In genomic region chr4:22720091-22720490, GRCh38 we compare ENCODE assay signal across 21 cellular contexts. TPM values are rescaled to one million over a fixed set of nuclear protein-coding genes. Genes with fewer than 3 reads are reported as not detected.
DNase-seq lines count a peak whose midpoint lies in the region; ATAC-seq and TF ChIP-seq lines count a peak whose summit lies in the region.
"Had no signal": no experiment of that assay in that cellular context is flagged by ENCODE, and none has a peak within 500 bp of the region (broad histone marks: within the 10 kb centered on the region; RNA-seq: fewer than 3 reads in every experiment).

No MANE protein-coding gene starts in this region.

- H3K4me3 ChIP-seq in AG10803 (ENCODE audit: low read length) (no peak overlapping the region), mesenchymal stem cell (ENCODE audit: insufficient read depth in 1 of 2, low read depth in 1 of 2, low read length in 2 of 2) (no peak overlapping the region), transverse colon (no peak overlapping the region)
- H3K4me3 ChIP-seq: A549, PC-9, SJSA1 had no signal

- intact Hi-C loops in transverse colon (cut with DNase I; ENCODE audit: low total_unique reads) = no loop called here

- H3K4me1 ChIP-seq in mesenchymal stem cell (ENCODE audit: control insufficient read depth, insufficient read depth, low read depth, low read length) (no peaks in the 10 kb centered on the region), transverse colon (no peaks in the 10 kb centered on the region)
- H3K4me1 ChIP-seq: A549, SJSA1 had no signal

- H4K91ac ChIP-seq in mesenchymal stem cell (ENCODE audit: low read length) = no peak overlapping the region

- H2AK5ac ChIP-seq in mesenchymal stem cell (ENCODE audit: low read length, severe bottlenecking) = no peak overlapping the region

- H3K36me3 ChIP-seq in mesenchymal stem cell (ENCODE audit: control insufficient read depth in 1 of 2, insufficient read depth in 2 of 2, low read depth in 1 of 2, low read length in 2 of 2) (no peaks in the 10 kb centered on the region), transverse colon (no peaks in the 10 kb centered on the region)
- H3K36me3 ChIP-seq: SJSA1 had no signal

- H3K27ac ChIP-seq in mesenchymal stem cell (ENCODE audit: low read length, poor library complexity, severe bottlenecking) = no peak overlapping the region
- H3K27ac ChIP-seq in transverse colon = no peak overlapping the region
- H3K27ac ChIP-seq: A549, PC-9, SJSA1 had no signal

- no peak for TF ChIP-seq CTCF in AG10803 (conservative IDR thresholded peaks at IDR 0.05; ENCODE audit: low read length)
- no peak for TF ChIP-seq CTCF in transverse colon (IDR thresholded peaks at IDR 0.05)

- no peak overlapping the region for H3K14ac ChIP-seq in mesenchymal stem cell (ENCODE audit: low read length in 2 of 2)

- no peak overlapping the region for H2BK12ac ChIP-seq in mesenchymal stem cell (ENCODE audit: low read length in 2 of 2)

- no peak overlapping the region for H3K9ac ChIP-seq in mesenchymal stem cell (ENCODE audit: low read length)

- H3K4ac ChIP-seq in mesenchymal stem cell (ENCODE audit: low read depth in 1 of 2, low read length in 2 of 2) = no peak overlapping the region

- DNase-seq in AG10803 (ENCODE audit: low read depth) = peak; percentile 1
- DNase-seq in HS-5 (ENCODE audit: low read depth) = peak; percentile 3
- DNase-seq in astrocyte of the hippocampus (ENCODE audit: low read depth, low spot score) = peak; percentile 77
- peak; percentile 73 for DNase-seq in mesenchymal stem cell
- DNase-seq in NCI-H2196 (lab: John Stamatoyannopoulos, UW; ENCODE audit: unreplicated experiment) = no peak
- no peak for DNase-seq in transverse colon
- DNase-seq in NCI-H2171 (lab: John Stamatoyannopoulos, UW) = no peak
- DNase-seq: DMS 273 treated with DMSO at 0.1 percent for 48 hours, H9, KG1, NCI-H1048, NCI-H146, NCI-H2081, NCI-H510A treated with DMSO at 0.1 percent for 48 hours, NCI-H82, PC-9 had no signal

- no peaks in the 10 kb centered on the region for H3K79me1 ChIP-seq in mesenchymal stem cell (replicated peaks; ENCODE audit: low read length, poor library complexity, severe bottlenecking)

- TF ChIP-seq EP300 in transverse colon (IDR thresholded peaks at IDR 0.05; ENCODE audit: low read depth) = no peak

- ATAC-seq in HG03159 (IDR thresholded peaks at IDR 0.05; ENCODE audit: unreplicated experiment) = no peak
- ATAC-seq: A549 had no signal

- H2BK15ac ChIP-seq in mesenchymal stem cell (ENCODE audit: low read depth, poor library complexity, severe bottlenecking) = no peak overlapping the region

- TF ChIP-seq POLR2A in transverse colon (IDR thresholded peaks at IDR 0.05) = no peak

- 43% methylated on average over 1 of the region's 2 CpGs for WGBS in mesenchymal stem cell
- 76 to 89% methylated on average over 2 of the region's 2 CpGs for WGBS in transverse colon (ENCODE audit: low coverage in 1 of 2), 2 donors

- no peak overlapping the region for H2BK120ac ChIP-seq in mesenchymal stem cell (ENCODE audit: low read depth, low read length)

- H3K4me2 ChIP-seq in mesenchymal stem cell (ENCODE audit: low read length, poor library complexity, severe bottlenecking) = no peak overlapping the region
- H3K4me2 ChIP-seq: A549, PC-9 had no signal

- no peak overlapping the region for H3K18ac ChIP-seq in mesenchymal stem cell (ENCODE audit: low read depth in 1 of 2, low read length in 2 of 2)

- H3K27me3 ChIP-seq in mesenchymal stem cell (ENCODE audit: control insufficient read depth in 1 of 2, insufficient read depth in 1 of 2, low read length in 2 of 2) (no peaks in the 10 kb centered on the region), transverse colon (no peaks in the 10 kb centered on the region)
- H3K27me3 ChIP-seq: SJSA1 had no signal

- no peak overlapping the region for H3K23ac ChIP-seq in mesenchymal stem cell (ENCODE audit: low read length in 2 of 2)

- H4K8ac ChIP-seq in mesenchymal stem cell (ENCODE audit: low read length) = no peak overlapping the region

- no peak overlapping the region for H2AFZ ChIP-seq in mesenchymal stem cell (ENCODE audit: low read depth, low read length)
- H2AFZ ChIP-seq: PC-9 had no signal

- no peak overlapping the region for H2BK5ac ChIP-seq in mesenchymal stem cell (ENCODE audit: low read depth, low read length, poor library complexity, severe bottlenecking)

- no peaks in the 10 kb centered on the region for H3K9me3 ChIP-seq in mesenchymal stem cell (ENCODE audit: control insufficient read depth, low read length)
- no peaks in the 10 kb centered on the region for H3K9me3 ChIP-seq in transverse colon
- H3K9me3 ChIP-seq: A549, SJSA1 had no signal

- in situ Hi-C loops in transverse colon (cut with MboI; ENCODE audit: low pct_ligation_motif_present in 1 of 4, low pct_unique_long_range_greater_than_20kb in 1 of 4, low sequenced_read_pairs in 3 of 4) = no loop called here

RNA-seq across cellular contexts. Expression of gene GBA3, which starts 27.4 kb away (rescaled TPM):
- polyA plus RNA-seq in mesenchymal stem cell (2013, experiment 1 of 2) = not detected
- polyA plus RNA-seq in mesenchymal stem cell (2013, experiment 2 of 2) = not detected
- 10 to 100 TPM in 3 of 4 donors, 1 to 10 TPM in 1; 2.8 to 66.1 (median 24.7) TPM for total RNA-seq in transverse colon
- total RNA-seq: H9, MCF 10A, PC-9, SJSA1 had no signal
- polyA plus RNA-seq: A549, CD14-positive monocyte had no signal

Comparison
In these comparisons a context has a peak if more than half of its experiments do, and no peak if none do; other contexts are left out.
1. DNase-seq: peak in AG10803 (single experiment), HS-5 (single experiment), astrocyte of the hippocampus (single experiment) and mesenchymal stem cell (single experiment); none in NCI-H2196 (single experiment), transverse colon (single experiment) and NCI-H2171 (single experiment).